Comparison of ENCODE assay signal across 33 cellular contexts in the genomic region with DNA sequence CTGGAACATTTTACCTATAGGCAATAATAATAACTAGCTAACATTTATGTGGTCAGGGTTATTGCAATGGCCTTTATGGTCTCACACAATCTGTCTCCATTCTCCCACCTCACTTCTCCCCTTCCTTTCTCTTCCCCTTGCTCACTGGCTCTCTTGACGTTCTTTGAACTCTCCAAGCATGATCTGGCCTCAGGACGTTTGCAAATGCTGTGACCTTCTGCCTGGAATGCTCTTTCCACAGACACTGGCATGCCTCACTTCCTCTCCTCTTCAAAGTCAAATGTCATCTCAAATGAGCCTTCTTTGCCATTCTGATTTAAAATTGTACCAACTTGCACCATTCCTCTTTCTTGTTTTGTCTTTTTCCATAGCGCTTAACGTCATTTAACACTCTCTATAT. TPM values are rescaled to one million over a fixed set of nuclear protein-coding genes. Genes with fewer than 3 reads are reported as not detected.
"Had no signal": no experiment of that assay in that cellular context is flagged by ENCODE, and none has a peak within 500 bp of the region (broad histone marks: within the 10 kb centered on the region; RNA-seq: fewer than 3 reads in every experiment).

No MANE protein-coding gene starts in this region.

- H3K27me3 ChIP-seq: ascending aorta, breast epithelium, cardiac muscle cell, esophagus muscularis mucosa, foreskin keratinocyte, gastroesophageal sphincter had no signal

- H3K27ac ChIP-seq: ascending aorta, breast epithelium, cardiac muscle cell, esophagus muscularis mucosa, foreskin keratinocyte, gastroesophageal sphincter, VCaP had no signal

- H3K4me1 ChIP-seq: ascending aorta, breast epithelium, foreskin keratinocyte had no signal

- DNase-seq: activated CD4-positive, alpha-beta memory T cell treated with anti-CD3 and anti-CD28 coated beads, Interleukin-2, amount 10 ng/mL, durations not matched to agents 7 days and 5 days; activated CD4-positive, alpha-beta T cell treated with anti-CD3 and anti-CD28 coated beads for 1 hour; activated CD4-positive, alpha-beta T cell treated with anti-CD3 and anti-CD28 coated beads for 4 hours; activated CD4-positive, alpha-beta T cell treated with anti-CD3 and anti-CD28 coated beads, Interleukin-2, amount 10 ng/mL, durations not matched to agents 7 days and 5 days; activated CD4-positive, alpha-beta T cell treated with anti-CD3 and anti-CD28 coated beads, Interleukin-2, amount 50 U/mL, for 4 hours; activated CD8-positive, alpha-beta memory T cell treated with anti-CD3 and anti-CD28 coated beads, Interleukin-2, amount 50 U/mL, for 48 hours; activated gamma-delta T cell; activated naive CD4-positive, alpha-beta T cell; activated naive CD4-positive, alpha-beta T cell treated with anti-CD3 and anti-CD28 coated beads, Interleukin-2, amount 10 ng/mL, durations not matched to agents 7 days and 5 days; activated naive CD8-positive, alpha-beta T cell treated with anti-CD3 and anti-CD28 coated beads, Interleukin-2, amount 10 ng/mL, durations not matched to agents 7 days and 5 days; activated T-cell treated with anti-CD3 and anti-CD28 coated beads for 4 hours; activated T-cell treated with anti-CD3 and anti-CD28 coated beads, Interleukin-2, amount 50 U/mL, for 24 hours; activated T-cell treated with anti-CD3 and anti-CD28 coated beads, Interleukin-2, amount 50 U/mL, for 72 hours; central memory CD4-positive, alpha-beta T cell; cerebellar nuclear complex; cortex of kidney; dermis blood vessel endothelial cell; effector CD4-positive, alpha-beta T cell; effector memory CD8-positive, alpha-beta T cell; erythroblast; foreskin keratinocyte; T-helper 2 cell had no signal

- H3K27me3 Mint-ChIP-seq: brain had no signal

- H3K9me3 Mint-ChIP-seq: activated CD4-positive, alpha-beta memory T cell treated with anti-CD3 and anti-CD28 coated beads, Interleukin-2, amount 10 ng/mL, durations not matched to agents 7 days and 5 days; activated CD4-positive, alpha-beta T cell treated with anti-CD3 and anti-CD28 coated beads, Interleukin-2, amount 10 ng/mL, durations not matched to agents 7 days and 5 days; activated naive CD4-positive, alpha-beta T cell treated with anti-CD3 and anti-CD28 coated beads, Interleukin-2, amount 10 ng/mL, durations not matched to agents 7 days and 5 days; activated naive CD4-positive, alpha-beta T cell treated with anti-CD3 and anti-CD28 coated beads, Interleukin-2, amount 50 U/mL, for 72 hours; activated naive CD8-positive, alpha-beta T cell treated with anti-CD3 and anti-CD28 coated beads, Interleukin-2, amount 10 ng/mL, durations not matched to agents 7 days and 5 days; activated T-cell treated with anti-CD3 and anti-CD28 coated beads, Interleukin-2, amount 50 U/mL, for 24 hours; activated T-cell treated with anti-CD3 and anti-CD28 coated beads, Interleukin-2, amount 50 U/mL, for 72 hours; brain; effector memory CD8-positive, alpha-beta T cell; WTC11 had no signal

- H3K36me3 ChIP-seq: ascending aorta, breast epithelium, cardiac muscle cell, esophagus muscularis mucosa, gastroesophageal sphincter had no signal

- H3K9me3 ChIP-seq: ascending aorta, breast epithelium, esophagus muscularis mucosa, gastroesophageal sphincter had no signal

- H3K4me3 Mint-ChIP-seq: activated CD4-positive, alpha-beta memory T cell treated with anti-CD3 and anti-CD28 coated beads, Interleukin-2, amount 10 ng/mL, durations not matched to agents 7 days and 5 days; activated CD4-positive, alpha-beta T cell treated with anti-CD3 and anti-CD28 coated beads, Interleukin-2, amount 10 ng/mL, durations not matched to agents 7 days and 5 days; activated naive CD4-positive, alpha-beta T cell treated with anti-CD3 and anti-CD28 coated beads, Interleukin-2, amount 10 ng/mL, durations not matched to agents 7 days and 5 days; activated naive CD8-positive, alpha-beta T cell treated with anti-CD3 and anti-CD28 coated beads, Interleukin-2, amount 10 ng/mL, durations not matched to agents 7 days and 5 days; activated T-cell treated with anti-CD3 and anti-CD28 coated beads, Interleukin-2, amount 50 U/mL, for 24 hours; activated T-cell treated with anti-CD3 and anti-CD28 coated beads, Interleukin-2, amount 50 U/mL, for 72 hours; brain; effector memory CD8-positive, alpha-beta T cell; WTC11 had no signal

- ATAC-seq: activated naive CD4-positive, alpha-beta T cell treated with anti-CD3 and anti-CD28 coated beads, Interleukin-2, amount 50 U/mL, for 72 hours; activated T-cell treated with anti-CD3 and anti-CD28 coated beads, Interleukin-2, amount 50 U/mL, for 72 hours; effector memory CD8-positive, alpha-beta T cell; foreskin keratinocyte; gastroesophageal sphincter; WTC11 had no signal

- H3K4me3 ChIP-seq: ascending aorta, breast epithelium, cardiac muscle cell, esophagus muscularis mucosa, gastroesophageal sphincter had no signal

- H3K4me1 Mint-ChIP-seq: activated CD4-positive, alpha-beta memory T cell treated with anti-CD3 and anti-CD28 coated beads, Interleukin-2, amount 10 ng/mL, durations not matched to agents 7 days and 5 days; activated CD4-positive, alpha-beta T cell treated with anti-CD3 and anti-CD28 coated beads, Interleukin-2, amount 10 ng/mL, durations not matched to agents 7 days and 5 days; activated naive CD4-positive, alpha-beta T cell treated with anti-CD3 and anti-CD28 coated beads, Interleukin-2, amount 10 ng/mL, durations not matched to agents 7 days and 5 days; activated naive CD8-positive, alpha-beta T cell treated with anti-CD3 and anti-CD28 coated beads, Interleukin-2, amount 10 ng/mL, durations not matched to agents 7 days and 5 days had no signal

- H3K27ac Mint-ChIP-seq: activated CD4-positive, alpha-beta memory T cell treated with anti-CD3 and anti-CD28 coated beads, Interleukin-2, amount 10 ng/mL, durations not matched to agents 7 days and 5 days; activated CD4-positive, alpha-beta T cell treated with anti-CD3 and anti-CD28 coated beads, Interleukin-2, amount 10 ng/mL, durations not matched to agents 7 days and 5 days; activated naive CD4-positive, alpha-beta T cell treated with anti-CD3 and anti-CD28 coated beads, Interleukin-2, amount 10 ng/mL, durations not matched to agents 7 days and 5 days; activated naive CD4-positive, alpha-beta T cell treated with anti-CD3 and anti-CD28 coated beads, Interleukin-2, amount 50 U/mL, for 72 hours; activated naive CD8-positive, alpha-beta T cell treated with anti-CD3 and anti-CD28 coated beads, Interleukin-2, amount 10 ng/mL, durations not matched to agents 7 days and 5 days; activated T-cell treated with anti-CD3 and anti-CD28 coated beads, Interleukin-2, amount 50 U/mL, for 24 hours; activated T-cell treated with anti-CD3 and anti-CD28 coated beads, Interleukin-2, amount 50 U/mL, for 72 hours; effector memory CD8-positive, alpha-beta T cell; WTC11 had no signal

- H3K36me3 Mint-ChIP-seq: activated naive CD4-positive, alpha-beta T cell treated with anti-CD3 and anti-CD28 coated beads, Interleukin-2, amount 10 ng/mL, durations not matched to agents 7 days and 5 days; activated naive CD4-positive, alpha-beta T cell treated with anti-CD3 and anti-CD28 coated beads, Interleukin-2, amount 50 U/mL, for 72 hours; activated naive CD8-positive, alpha-beta T cell treated with anti-CD3 and anti-CD28 coated beads, Interleukin-2, amount 10 ng/mL, durations not matched to agents 7 days and 5 days; brain; WTC11 had no signal

RNA-seq across cellular contexts. Expression of gene GCG, which starts 25.3 kb away (rescaled TPM):
- total RNA-seq: activated CD4-positive, alpha-beta memory T cell treated with anti-CD3 and anti-CD28 coated beads, Interleukin-2, amount 10 ng/mL, durations not matched to agents 7 days and 5 days; activated CD4-positive, alpha-beta T cell treated with anti-CD3 and anti-CD28 coated beads, Interleukin-2, amount 10 ng/mL, durations not matched to agents 7 days and 5 days; activated naive CD4-positive, alpha-beta T cell treated with anti-CD3 and anti-CD28 coated beads, Interleukin-2, amount 50 U/mL, for 72 hours; activated naive CD8-positive, alpha-beta T cell treated with anti-CD3 and anti-CD28 coated beads, Interleukin-2, amount 10 ng/mL, durations not matched to agents 7 days and 5 days; activated T-cell treated with anti-CD3 and anti-CD28 coated beads, Interleukin-2, amount 50 U/mL, for 72 hours; ascending aorta; breast epithelium; cardiac muscle cell; dermis blood vessel endothelial cell; esophagus muscularis mucosa; foreskin keratinocyte; gastroesophageal sphincter; glomerular endothelial cell; T-helper 1 cell treated with Interleukin-12 subunit alpha and Interleukin-12 subunit beta and Interleukin-4 antibody, amounts not matched to agents 30 ng/mL and 1 ng/mL, for 36 hours; WTC11 had no signal
- polyA plus RNA-seq: cardiac muscle cell, foreskin keratinocyte had no signal
